Comparison of ENCODE assay signal across 1 cellular context in the genomic region with DNA sequence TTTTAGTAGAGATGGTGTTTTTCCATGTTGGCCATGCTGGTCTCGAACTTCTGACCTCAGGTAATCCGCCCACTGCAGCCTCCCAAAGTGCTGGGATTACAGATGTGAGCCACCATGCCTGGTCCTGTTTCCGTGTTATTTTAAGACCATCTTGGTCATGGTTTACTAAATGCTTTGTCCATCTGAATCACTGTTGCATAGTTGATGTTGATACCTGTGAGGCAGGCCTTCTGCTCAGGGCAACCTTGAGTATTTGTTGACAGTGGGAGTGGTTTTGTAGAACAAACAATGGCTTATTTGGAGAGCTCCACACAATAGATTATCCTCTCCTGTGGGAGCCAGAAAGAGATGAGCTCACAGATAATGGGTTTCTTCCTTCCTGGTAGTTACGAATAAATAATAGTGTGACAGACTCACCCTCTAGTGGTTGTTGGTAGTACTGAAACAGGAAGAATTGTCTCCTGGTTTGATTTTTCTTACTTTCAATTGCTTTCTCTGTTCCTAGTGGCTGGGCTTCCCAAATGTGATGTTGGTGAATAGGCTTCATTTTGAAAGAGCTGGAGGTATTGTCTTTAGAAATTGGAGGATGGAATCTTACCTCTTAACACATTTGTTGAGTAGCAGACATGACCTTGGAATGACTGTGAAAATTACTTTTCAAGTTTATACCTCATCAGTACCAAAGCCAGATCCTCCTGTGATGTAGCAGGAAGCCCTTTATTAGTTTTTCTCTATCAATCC.
A peak's percentile ranks its signal among the peaks of the same experiment; 100 is the strongest.
TF ChIP-seq lines count a peak whose summit lies in the region.

No MANE protein-coding gene starts in this region.

TF ChIP-seq in K562, 482 proteins besides CTCF, POLR2A, EP300 and RAD21 (continued from another document and continues in another):
- TF ChIP-seq, protein P1, sequence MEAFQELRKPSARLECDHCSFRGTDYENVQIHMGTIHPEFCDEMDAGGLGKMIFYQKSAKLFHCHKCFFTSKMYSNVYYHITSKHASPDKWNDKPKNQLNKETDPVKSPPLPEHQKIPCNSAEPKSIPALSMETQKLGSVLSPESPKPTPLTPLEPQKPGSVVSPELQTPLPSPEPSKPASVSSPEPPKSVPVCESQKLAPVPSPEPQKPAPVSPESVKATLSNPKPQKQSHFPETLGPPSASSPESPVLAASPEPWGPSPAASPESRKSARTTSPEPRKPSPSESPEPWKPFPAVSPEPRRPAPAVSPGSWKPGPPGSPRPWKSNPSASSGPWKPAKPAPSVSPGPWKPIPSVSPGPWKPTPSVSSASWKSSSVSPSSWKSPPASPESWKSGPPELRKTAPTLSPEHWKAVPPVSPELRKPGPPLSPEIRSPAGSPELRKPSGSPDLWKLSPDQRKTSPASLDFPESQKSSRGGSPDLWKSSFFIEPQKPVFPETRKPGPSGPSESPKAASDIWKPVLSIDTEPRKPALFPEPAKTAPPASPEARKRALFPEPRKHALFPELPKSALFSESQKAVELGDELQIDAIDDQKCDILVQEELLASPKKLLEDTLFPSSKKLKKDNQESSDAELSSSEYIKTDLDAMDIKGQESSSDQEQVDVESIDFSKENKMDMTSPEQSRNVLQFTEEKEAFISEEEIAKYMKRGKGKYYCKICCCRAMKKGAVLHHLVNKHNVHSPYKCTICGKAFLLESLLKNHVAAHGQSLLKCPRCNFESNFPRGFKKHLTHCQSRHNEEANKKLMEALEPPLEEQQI (IDR thresholded peaks at IDR 0.05) = peak; percentile 21; the same call in 1 of the 2 replicates
- TF ChIP-seq, protein P2, sequence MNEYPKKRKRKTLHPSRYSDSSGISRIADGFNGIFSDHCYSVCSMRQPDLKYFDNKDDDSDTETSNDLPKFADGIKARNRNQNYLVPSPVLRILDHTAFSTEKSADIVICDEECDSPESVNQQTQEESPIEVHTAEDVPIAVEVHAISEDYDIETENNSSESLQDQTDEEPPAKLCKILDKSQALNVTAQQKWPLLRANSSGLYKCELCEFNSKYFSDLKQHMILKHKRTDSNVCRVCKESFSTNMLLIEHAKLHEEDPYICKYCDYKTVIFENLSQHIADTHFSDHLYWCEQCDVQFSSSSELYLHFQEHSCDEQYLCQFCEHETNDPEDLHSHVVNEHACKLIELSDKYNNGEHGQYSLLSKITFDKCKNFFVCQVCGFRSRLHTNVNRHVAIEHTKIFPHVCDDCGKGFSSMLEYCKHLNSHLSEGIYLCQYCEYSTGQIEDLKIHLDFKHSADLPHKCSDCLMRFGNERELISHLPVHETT (CRISPR knock-in tag; conservative IDR thresholded peaks at IDR 0.05 in 1 of 2, IDR thresholded peaks at IDR 0.05 in 1 of 2) = no peak
- no peak for TF ChIP-seq NR1H2 (CRISPR knock-in tag; IDR thresholded peaks at IDR 0.05)
- no peak for TF ChIP-seq NR2C1 (IDR thresholded peaks at IDR 0.05)
- no peak for TF ChIP-seq NR2C1 (tag; IDR thresholded peaks at IDR 0.05)
- TF ChIP-seq, protein P3, sequence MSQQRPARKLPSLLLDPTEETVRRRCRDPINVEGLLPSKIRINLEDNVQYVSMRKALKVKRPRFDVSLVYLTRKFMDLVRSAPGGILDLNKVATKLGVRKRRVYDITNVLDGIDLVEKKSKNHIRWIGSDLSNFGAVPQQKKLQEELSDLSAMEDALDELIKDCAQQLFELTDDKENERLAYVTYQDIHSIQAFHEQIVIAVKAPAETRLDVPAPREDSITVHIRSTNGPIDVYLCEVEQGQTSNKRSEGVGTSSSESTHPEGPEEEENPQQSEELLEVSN (IDR thresholded peaks at IDR 0.05; ENCODE audit: borderline replicate concordance in 1 of 2, extremely low read depth in 1 of 2, insufficient read depth in 1 of 2, insufficient read length in 1 of 2, low read depth in 1 of 2, low read length in 1 of 2, poor library complexity in 1 of 2, severe bottlenecking in 1 of 2) = no peak
- TF ChIP-seq DLX4 (CRISPR knock-in tag; IDR thresholded peaks at IDR 0.05) = no peak
- no peak for TF ChIP-seq ZNF41 (CRISPR knock-in tag; conservative IDR thresholded peaks at IDR 0.05)
- peak; percentile 75 for TF ChIP-seq ATF7 (IDR thresholded peaks at IDR 0.05)
- TF ChIP-seq PYGO2 (tag; IDR thresholded peaks at IDR 0.05) = no peak
- TF ChIP-seq RHOXF2B (CRISPR knock-in tag; conservative IDR thresholded peaks at IDR 0.05) = no peak
- TF ChIP-seq SMAD4 (CRISPR knock-in tag; conservative IDR thresholded peaks at IDR 0.05) = no peak
- TF ChIP-seq NUFIP1 (IDR thresholded peaks at IDR 0.05; ENCODE audit: partially characterized antibody) = no peak
- no peak for TF ChIP-seq RBFOX2 (IDR thresholded peaks at IDR 0.05; ENCODE audit: low read depth, low read length)
- no peak for TF ChIP-seq CREB1 (IDR thresholded peaks at IDR 0.05)
- no peak for TF ChIP-seq CREB1 (CRISPR knock-in tag; IDR thresholded peaks at IDR 0.05)
- TF ChIP-seq NFE2L1 (tag; IDR thresholded peaks at IDR 0.05; ENCODE audit: borderline replicate concordance, low read depth) = no peak
- TF ChIP-seq SMARCB1 (IDR thresholded peaks at IDR 0.05; ENCODE audit: insufficient read length, low read depth) = no peak
- TF ChIP-seq THRAP3 (IDR thresholded peaks at IDR 0.05; ENCODE audit: borderline replicate concordance) = no peak; the same call in 1 of the 2 replicates
- no peak for TF ChIP-seq CGGBP1 (CRISPR knock-in tag; IDR thresholded peaks at IDR 0.05)
- TF ChIP-seq ZFP1 (CRISPR knock-in tag; IDR thresholded peaks at IDR 0.05) = no peak
- TF ChIP-seq SFPQ (IDR thresholded peaks at IDR 0.05; ENCODE audit: low read depth, low read length) = no peak
- TF ChIP-seq, protein P4, sequence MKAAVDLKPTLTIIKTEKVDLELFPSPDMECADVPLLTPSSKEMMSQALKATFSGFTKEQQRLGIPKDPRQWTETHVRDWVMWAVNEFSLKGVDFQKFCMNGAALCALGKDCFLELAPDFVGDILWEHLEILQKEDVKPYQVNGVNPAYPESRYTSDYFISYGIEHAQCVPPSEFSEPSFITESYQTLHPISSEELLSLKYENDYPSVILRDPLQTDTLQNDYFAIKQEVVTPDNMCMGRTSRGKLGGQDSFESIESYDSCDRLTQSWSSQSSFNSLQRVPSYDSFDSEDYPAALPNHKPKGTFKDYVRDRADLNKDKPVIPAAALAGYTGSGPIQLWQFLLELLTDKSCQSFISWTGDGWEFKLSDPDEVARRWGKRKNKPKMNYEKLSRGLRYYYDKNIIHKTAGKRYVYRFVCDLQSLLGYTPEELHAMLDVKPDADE (conservative IDR thresholded peaks at IDR 0.05; ENCODE audit: control insufficient read depth, low read depth, low read length) = no peak
- no peak for TF ChIP-seq TRIM25 (IDR thresholded peaks at IDR 0.05; ENCODE audit: borderline replicate concordance)
- TF ChIP-seq, protein P5, sequence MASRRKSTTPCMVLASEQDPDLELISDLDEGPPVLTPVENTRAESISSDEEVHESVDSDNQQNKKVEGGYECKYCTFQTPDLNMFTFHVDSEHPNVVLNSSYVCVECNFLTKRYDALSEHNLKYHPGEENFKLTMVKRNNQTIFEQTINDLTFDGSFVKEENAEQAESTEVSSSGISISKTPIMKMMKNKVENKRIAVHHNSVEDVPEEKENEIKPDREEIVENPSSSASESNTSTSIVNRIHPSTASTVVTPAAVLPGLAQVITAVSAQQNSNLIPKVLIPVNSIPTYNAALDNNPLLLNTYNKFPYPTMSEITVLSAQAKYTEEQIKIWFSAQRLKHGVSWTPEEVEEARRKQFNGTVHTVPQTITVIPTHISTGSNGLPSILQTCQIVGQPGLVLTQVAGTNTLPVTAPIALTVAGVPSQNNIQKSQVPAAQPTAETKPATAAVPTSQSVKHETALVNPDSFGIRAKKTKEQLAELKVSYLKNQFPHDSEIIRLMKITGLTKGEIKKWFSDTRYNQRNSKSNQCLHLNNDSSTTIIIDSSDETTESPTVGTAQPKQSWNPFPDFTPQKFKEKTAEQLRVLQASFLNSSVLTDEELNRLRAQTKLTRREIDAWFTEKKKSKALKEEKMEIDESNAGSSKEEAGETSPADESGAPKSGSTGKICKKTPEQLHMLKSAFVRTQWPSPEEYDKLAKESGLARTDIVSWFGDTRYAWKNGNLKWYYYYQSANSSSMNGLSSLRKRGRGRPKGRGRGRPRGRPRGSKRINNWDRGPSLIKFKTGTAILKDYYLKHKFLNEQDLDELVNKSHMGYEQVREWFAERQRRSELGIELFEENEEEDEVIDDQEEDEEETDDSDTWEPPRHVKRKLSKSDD (conservative IDR thresholded peaks at IDR 0.05; ENCODE audit: low read length) = no peak
- TF ChIP-seq PML (IDR thresholded peaks at IDR 0.05; ENCODE audit: low read length) = no peak
- TF ChIP-seq PURB (CRISPR knock-in tag; IDR thresholded peaks at IDR 0.05; ENCODE audit: low read depth) = no peak
- TF ChIP-seq ZNF146 (CRISPR knock-in tag; IDR thresholded peaks at IDR 0.05; ENCODE audit: unreplicated experiment) = no peak
- TF ChIP-seq, protein P6, sequence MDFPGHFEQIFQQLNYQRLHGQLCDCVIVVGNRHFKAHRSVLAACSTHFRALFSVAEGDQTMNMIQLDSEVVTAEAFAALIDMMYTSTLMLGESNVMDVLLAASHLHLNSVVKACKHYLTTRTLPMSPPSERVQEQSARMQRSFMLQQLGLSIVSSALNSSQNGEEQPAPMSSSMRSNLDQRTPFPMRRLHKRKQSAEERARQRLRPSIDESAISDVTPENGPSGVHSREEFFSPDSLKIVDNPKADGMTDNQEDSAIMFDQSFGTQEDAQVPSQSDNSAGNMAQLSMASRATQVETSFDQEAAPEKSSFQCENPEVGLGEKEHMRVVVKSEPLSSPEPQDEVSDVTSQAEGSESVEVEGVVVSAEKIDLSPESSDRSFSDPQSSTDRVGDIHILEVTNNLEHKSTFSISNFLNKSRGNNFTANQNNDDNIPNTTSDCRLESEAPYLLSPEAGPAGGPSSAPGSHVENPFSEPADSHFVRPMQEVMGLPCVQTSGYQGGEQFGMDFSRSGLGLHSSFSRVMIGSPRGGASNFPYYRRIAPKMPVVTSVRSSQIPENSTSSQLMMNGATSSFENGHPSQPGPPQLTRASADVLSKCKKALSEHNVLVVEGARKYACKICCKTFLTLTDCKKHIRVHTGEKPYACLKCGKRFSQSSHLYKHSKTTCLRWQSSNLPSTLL (IDR thresholded peaks at IDR 0.05) = no peak
- TF ChIP-seq TAF9B (IDR thresholded peaks at IDR 0.05; ENCODE audit: partially characterized antibody) = no peak
- no peak for TF ChIP-seq ZNF140 (CRISPR knock-in tag; IDR thresholded peaks at IDR 0.05)
- 0 out of 4 replicates have a peak, but pooled peaks of 1 of the 2 experiments have one; percentile 28 for TF ChIP-seq HDAC1 (IDR thresholded peaks at IDR 0.05)
- no peak for TF ChIP-seq ZNF507 (tag; conservative IDR thresholded peaks at IDR 0.05)
- TF ChIP-seq, protein P7, sequence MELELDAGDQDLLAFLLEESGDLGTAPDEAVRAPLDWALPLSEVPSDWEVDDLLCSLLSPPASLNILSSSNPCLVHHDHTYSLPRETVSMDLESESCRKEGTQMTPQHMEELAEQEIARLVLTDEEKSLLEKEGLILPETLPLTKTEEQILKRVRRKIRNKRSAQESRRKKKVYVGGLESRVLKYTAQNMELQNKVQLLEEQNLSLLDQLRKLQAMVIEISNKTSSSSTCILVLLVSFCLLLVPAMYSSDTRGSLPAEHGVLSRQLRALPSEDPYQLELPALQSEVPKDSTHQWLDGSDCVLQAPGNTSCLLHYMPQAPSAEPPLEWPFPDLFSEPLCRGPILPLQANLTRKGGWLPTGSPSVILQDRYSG (tag; conservative IDR thresholded peaks at IDR 0.05; ENCODE audit: low read depth) = no peak
- TF ChIP-seq FOS (IDR thresholded peaks at IDR 0.05; ENCODE audit: extremely low read depth, insufficient read length) = no peak
- TF ChIP-seq CEBPG (CRISPR knock-in tag; IDR thresholded peaks at IDR 0.05) = no peak
- no peak for TF ChIP-seq CEBPG (tag; conservative IDR thresholded peaks at IDR 0.05 in 1 of 2, IDR thresholded peaks at IDR 0.05 in 1 of 2)
- TF ChIP-seq DACH1 (IDR thresholded peaks at IDR 0.05; ENCODE audit: partially characterized antibody) = no peak
